8 cellular contexts compared by ENCODE assay signal in the genomic region with DNA sequence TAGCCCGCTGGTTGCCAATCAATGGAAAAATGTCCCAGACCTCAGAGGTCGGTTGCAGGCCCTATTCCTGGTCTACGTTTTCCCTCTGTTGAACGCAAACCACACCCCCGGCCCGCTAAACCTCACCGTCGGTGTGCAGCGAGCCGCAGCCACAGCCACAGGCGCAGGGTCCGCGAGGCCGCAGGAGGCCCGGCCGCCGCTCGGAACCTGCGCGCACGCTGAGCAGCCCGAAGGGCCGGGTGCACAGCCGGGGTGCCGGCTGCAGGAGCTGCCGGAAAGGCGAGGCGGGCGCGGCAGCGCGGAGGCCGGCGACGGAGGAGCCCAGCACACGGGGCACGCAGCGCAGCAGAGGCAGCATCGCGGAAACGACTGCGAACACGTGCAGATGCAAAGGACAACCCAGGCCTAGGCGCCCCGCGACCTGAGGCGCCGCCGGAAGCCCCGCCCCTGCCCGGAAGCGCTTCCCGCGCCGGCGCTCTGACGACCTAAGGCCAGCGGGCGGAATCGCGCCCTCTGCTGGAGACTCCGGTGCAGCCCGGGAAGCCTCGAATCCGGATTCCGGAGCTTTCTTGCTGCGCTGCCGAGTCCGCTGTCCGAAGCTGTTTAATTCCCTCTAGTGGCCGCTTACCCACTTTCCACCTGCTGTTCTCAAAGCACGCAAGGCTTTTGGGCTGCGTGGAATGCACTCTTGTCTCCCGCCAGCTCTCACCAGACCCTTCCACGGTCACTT. TPM values are rescaled to one million over a fixed set of nuclear protein-coding genes. Genes with fewer than 3 reads are reported as not detected.
DNase-seq lines count a peak whose midpoint lies in the region; ATAC-seq and TF ChIP-seq lines count a peak whose summit lies in the region.

A gene with protein sequence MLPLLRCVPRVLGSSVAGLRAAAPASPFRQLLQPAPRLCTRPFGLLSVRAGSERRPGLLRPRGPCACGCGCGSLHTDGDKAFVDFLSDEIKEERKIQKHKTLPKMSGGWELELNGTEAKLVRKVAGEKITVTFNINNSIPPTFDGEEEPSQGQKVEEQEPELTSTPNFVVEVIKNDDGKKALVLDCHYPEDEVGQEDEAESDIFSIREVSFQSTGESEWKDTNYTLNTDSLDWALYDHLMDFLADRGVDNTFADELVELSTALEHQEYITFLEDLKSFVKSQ (minus strand): TSS at position 440 of the 730 bp plus-strand sequence. CDS start 82 bp downstream, at position 358.

- H3K4me3 Mint-ChIP-seq in GM23338 (peak within 1 kb of the TSS; percentile 92), nephron progenitor cell (peak within 1 kb of the TSS; percentile 89)
- peak within 1 kb of the TSS; percentile 87 to 92 for H3K4me3 Mint-ChIP-seq in stimulated activated naive CD8-positive, alpha-beta T cell treated with anti-CD3 and anti-CD28 coated beads, Interleukin-15, amount 100 ng/mL, for 72 hours

- H3K9me3 Mint-ChIP-seq in GM23338: no peaks in the 10 kb centered on the region; the same call in 2 of the 3 replicates
- H3K9me3 Mint-ChIP-seq in nephron progenitor cell: no peaks in the 10 kb centered on the region
- H3K9me3 Mint-ChIP-seq in stimulated activated naive CD8-positive, alpha-beta T cell treated with anti-CD3 and anti-CD28 coated beads, Interleukin-15, amount 100 ng/mL, for 72 hours: no peaks in the 10 kb centered on the region

- H3K27ac Mint-ChIP-seq in GM23338 (peak within 1 kb of the TSS; percentile 83), nephron progenitor cell (peak within 1 kb of the TSS; percentile 85)
- H3K27ac Mint-ChIP-seq in stimulated activated naive CD8-positive, alpha-beta T cell treated with anti-CD3 and anti-CD28 coated beads, Interleukin-15, amount 100 ng/mL, for 72 hours: peak within 1 kb of the TSS; percentile 91 to 94

- H3K79me2 ChIP-seq in GM23338 (replicated peaks; ENCODE audit: insufficient read depth): peaks cover 39% of the 10 kb centered on the region

- H3K9me2 ChIP-seq in GM23338 (ENCODE audit: insufficient read depth): no peaks in the 10 kb centered on the region

- DNase-seq in ELR (ENCODE audit: low read depth): peak; percentile 95
- peak; percentile 96 for DNase-seq in GM23338 (ENCODE audit: low spot score)
- DNase-seq in LNCaP clone FGC (ENCODE audit: low read depth): peak; percentile 79
- peak; percentile 88 for DNase-seq in activated T-helper 9 cell treated with anti-CD3 and anti-CD28 coated beads, Interleukin-2, amount 50 U/mL, for 16 hours (ENCODE audit: low read depth)
- peak; percentile 92 for DNase-seq in fibroblast of the aortic adventitia (ENCODE audit: low read depth)
- peak; percentile 95 for DNase-seq in nephron progenitor cell
- DNase-seq in stimulated activated naive CD8-positive, alpha-beta T cell treated with anti-CD3 and anti-CD28 coated beads, Interleukin-15, amount 100 ng/mL, for 72 hours: peak; percentile 94 to 95

- H3K4me1 Mint-ChIP-seq in GM23338: peaks cover 24% of the 10 kb centered on the region
- H3K4me1 Mint-ChIP-seq in nephron progenitor cell: peaks cover 35% of the 10 kb centered on the region
- H3K4me1 Mint-ChIP-seq in stimulated activated naive CD8-positive, alpha-beta T cell treated with anti-CD3 and anti-CD28 coated beads, Interleukin-15, amount 100 ng/mL, for 72 hours: peaks cover 42% of the 10 kb centered on the region

- peak within 1 kb of the TSS; percentile 80 for H3K4me2 ChIP-seq in GM23338

- peaks cover 60% of the 10 kb centered on the region for H3K36me3 Mint-ChIP-seq in GM23338 (ENCODE audit: low read depth)
- peaks cover 57% of the 10 kb centered on the region for H3K36me3 Mint-ChIP-seq in nephron progenitor cell (ENCODE audit: low read depth)

- H3K36me3 ChIP-seq in GM23338 (ENCODE audit: insufficient read depth): peaks cover 40% of the 10 kb centered on the region

- peak; percentile 81 to 88 for TF ChIP-seq CTCF in GM23338 (conservative IDR thresholded peaks at IDR 0.05; ENCODE audit: low read depth in 2 of 2)
- TF ChIP-seq CTCF in LNCaP clone FGC (IDR thresholded peaks at IDR 0.05; ENCODE audit: control insufficient read depth, extremely low read depth, insufficient read depth): peak; percentile 94
- TF ChIP-seq CTCF in fibroblast of the aortic adventitia (IDR thresholded peaks at IDR 0.05; ENCODE audit: insufficient read depth, low read length): peak; percentile 89
- TF ChIP-seq CTCF in nephron progenitor cell (IDR thresholded peaks at IDR 0.05): peak; percentile 99

- H2AFZ ChIP-seq in GM23338: peak within 1 kb of the TSS; percentile 65

- H3K27me3 Mint-ChIP-seq in GM23338 (ENCODE audit: insufficient read depth, low read depth, poor library complexity) (peaks cover 6% of the 10 kb centered on the region), nephron progenitor cell (ENCODE audit: low read depth, poor library complexity) (no peaks in the 10 kb centered on the region)
- no peaks in the 10 kb centered on the region for H3K27me3 Mint-ChIP-seq in stimulated activated naive CD8-positive, alpha-beta T cell treated with anti-CD3 and anti-CD28 coated beads, Interleukin-15, amount 100 ng/mL, for 72 hours

- H3K4me3 ChIP-seq in GM23338 (peak within 1 kb of the TSS; percentile 71), LNCaP clone FGC (ENCODE audit: low read depth, low read length) (peak within 1 kb of the TSS; percentile 95), fibroblast of the aortic adventitia (ENCODE audit: low read depth, low read length) (peak within 1 kb of the TSS; percentile 90)

- peak; percentile 93 for TF ChIP-seq POLR2A in Raji (IDR thresholded peaks at IDR 0.05; ENCODE audit: insufficient read depth, low read depth, low read length)

- H3K27me3 ChIP-seq in GM23338 (ENCODE audit: insufficient read depth): no peaks in the 10 kb centered on the region

- H3K27ac ChIP-seq in GM23338 (ENCODE audit: low read depth): peak within 1 kb of the TSS; percentile 80

- ATAC-seq in GM23338: peak; percentile 88
- peak; percentile 96 for ATAC-seq in stimulated activated naive CD8-positive, alpha-beta T cell treated with anti-CD3 and anti-CD28 coated beads, Interleukin-15, amount 100 ng/mL, for 72 hours

- peaks cover 7% of the 10 kb centered on the region; the same call in 1 of the 2 replicates for H3K4me1 ChIP-seq in GM23338 (ENCODE audit: insufficient read depth)

- H3F3A ChIP-seq in GM23338 (replicated peaks; ENCODE audit: low read depth): peaks cover 29% of the 10 kb centered on the region; the same call in 1 of the 2 replicates

- H4K20me1 ChIP-seq in GM23338 (replicated peaks; ENCODE audit: insufficient read depth): peaks cover 30% of the 10 kb centered on the region

TF ChIP-seq in GM23338, 12 proteins besides CTCF, POLR2A, EP300 and RAD21 (continues in another document):
- TF ChIP-seq, protein P1, sequence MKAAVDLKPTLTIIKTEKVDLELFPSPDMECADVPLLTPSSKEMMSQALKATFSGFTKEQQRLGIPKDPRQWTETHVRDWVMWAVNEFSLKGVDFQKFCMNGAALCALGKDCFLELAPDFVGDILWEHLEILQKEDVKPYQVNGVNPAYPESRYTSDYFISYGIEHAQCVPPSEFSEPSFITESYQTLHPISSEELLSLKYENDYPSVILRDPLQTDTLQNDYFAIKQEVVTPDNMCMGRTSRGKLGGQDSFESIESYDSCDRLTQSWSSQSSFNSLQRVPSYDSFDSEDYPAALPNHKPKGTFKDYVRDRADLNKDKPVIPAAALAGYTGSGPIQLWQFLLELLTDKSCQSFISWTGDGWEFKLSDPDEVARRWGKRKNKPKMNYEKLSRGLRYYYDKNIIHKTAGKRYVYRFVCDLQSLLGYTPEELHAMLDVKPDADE (IDR thresholded peaks at IDR 0.05): no peak
- no peak for TF ChIP-seq EZH2 (IDR thresholded peaks at IDR 0.05; ENCODE audit: low read depth, unreplicated experiment)

RNA-seq across cellular contexts. Expression of the gene that starts here (rescaled TPM):
- total RNA-seq in GM23338 (2014; rRNA removed; shearing (Covaris generic)): 478 and 532 TPM in 2 replicates
- 671 and 704 TPM in 2 replicates for polyA plus RNA-seq in GM23338 (2016; fragmentation: Nextera tagmentation; extraction: Ambion mirVana)
- 189 and 204 TPM in 2 replicates for total RNA-seq in fibroblast of the aortic adventitia (ENCODE audit: low replicate concordance)

Comparison
In these comparisons a context has a peak if more than half of its experiments do, and no peak if none do; other contexts are left out.
1. Peak in every context shown above with its lines: DNase-seq, ATAC-seq, H3K4me3 ChIP-seq and H3K27ac ChIP-seq.